In genomic region chr21:37207441-37208009, GRCh38 we compare ENCODE assay signal across 8 cellular contexts. TPM values are rescaled to one million over a fixed set of nuclear protein-coding genes. Genes with fewer than 3 reads are reported as not detected.
DNase-seq lines count a peak whose midpoint lies in the region; ATAC-seq and TF ChIP-seq lines count a peak whose summit lies in the region.

No MANE protein-coding gene starts in this region.

- no peak for TF ChIP-seq CTCF in DND-41 (IDR thresholded peaks at IDR 0.05; ENCODE audit: borderline replicate concordance, extremely low read depth, low read length, poor library complexity, severe bottlenecking)

- ATAC-seq in DND-41 (ENCODE audit: insufficient read depth, low read depth) (peak; percentile 48), HG03175 (IDR thresholded peaks at IDR 0.05; ENCODE audit: unreplicated experiment) (peak; percentile 43), right cardiac atrium (peak; percentile 56 to 74)

- H3K27ac ChIP-seq in DND-41 (ENCODE audit: low read length) (no peak overlapping the region), right cardiac atrium (ENCODE audit: low read length) (peak overlapping the region; percentile 76)

- H2AFZ ChIP-seq in DND-41 (ENCODE audit: low read depth, low read length) = no peak overlapping the region

- no peak overlapping the region for H3K4me3 ChIP-seq in DND-41 (ENCODE audit: low read depth in 1 of 2, low read length in 2 of 2)
- no peak overlapping the region for H3K4me3 ChIP-seq in right cardiac atrium (ENCODE audit: low read length)

- in situ Hi-C loops in KBM-7 (cut with MboI; ENCODE audit: low pct_unique_long_range_greater_than_20kb, low sequenced_read_pairs) = no loop called here

- H3K9me3 ChIP-seq in DND-41 (ENCODE audit: insufficient read depth, low read length, severe bottlenecking) (peaks cover 10% of the 10 kb centered on the region), right cardiac atrium (ENCODE audit: control insufficient read depth, low read length) (no peaks in the 10 kb centered on the region)

- no peak overlapping the region for H3K4me2 ChIP-seq in DND-41 (ENCODE audit: insufficient read depth, low read length)

- no peaks in the 10 kb centered on the region for H3K4me1 ChIP-seq in DND-41 (ENCODE audit: insufficient read depth, low read length)
- H3K4me1 ChIP-seq in right cardiac atrium (ENCODE audit: control insufficient read depth, insufficient read depth, low read length) = peaks cover 8% of the 10 kb centered on the region

- H3K9ac ChIP-seq in DND-41 (ENCODE audit: low read depth, low read length) = no peak overlapping the region

- intact Hi-C loops in right cardiac atrium (cut with DNase I) = no loop called here
- intact Hi-C loops in posterior vena cava (cut with DNase I) = no loop called here

- no peaks in the 10 kb centered on the region for H3K79me2 ChIP-seq in DND-41 (ENCODE audit: insufficient read depth, low read length)

- peaks cover 9% of the 10 kb centered on the region; the same call in 1 of the 2 replicates for H3K36me3 ChIP-seq in DND-41 (ENCODE audit: insufficient read depth, low read length)

- no peak for DNase-seq in DND-41
- peak; percentile 41 for DNase-seq in GM19238 (ENCODE audit: insufficient read length, low spot score)
- peak; percentile 54 for DNase-seq in UCSD-AML1 (lab: John Stamatoyannopoulos, UW; ENCODE audit: unreplicated experiment)
- DNase-seq in right cardiac atrium = no peak
- peak; percentile 50 for DNase-seq in ureter (ENCODE audit: low spot score)
- DNase-seq in posterior vena cava (ENCODE audit: low spot score) = no peak
- no peak for DNase-seq in KBM-7

- H4K20me1 ChIP-seq in DND-41 (ENCODE audit: insufficient read depth, low read length) = no peaks in the 10 kb centered on the region

- no peaks in the 10 kb centered on the region for H3K27me3 ChIP-seq in DND-41 (ENCODE audit: insufficient read depth, low read length, poor library complexity)
- no peaks in the 10 kb centered on the region for H3K27me3 ChIP-seq in right cardiac atrium (ENCODE audit: control insufficient read depth, insufficient read depth)

- 34% methylated on average over 6 of the region's 6 CpGs for WGBS in right cardiac atrium

RNA-seq across cellular contexts. Expression of gene VPS26C, which starts 59.6 kb away (rescaled TPM):
- total RNA-seq in right cardiac atrium = 10 to 100 TPM; 36.7 to 40.7 (median 39.5) TPM
- 19.4 TPM for polyA plus RNA-seq in right cardiac atrium
- total RNA-seq in ureter = 53.6 TPM
- total RNA-seq in posterior vena cava = 10 to 100 TPM; 42.0 to 44.4 TPM

Comparison
In these comparisons a context has a peak if more than half of its experiments do, and no peak if none do; other contexts are left out.
1. DNase-seq: peak in GM19238 (single experiment), UCSD-AML1 (single experiment) and ureter (single experiment); none in DND-41 (single experiment), right cardiac atrium (0 of 3), posterior vena cava (single experiment) and KBM-7 (single experiment).
2. Peak in every context shown above with its lines, with median percentiles within 50 percentile points of each other: ATAC-seq.